ENCODE assay signal across 1 cellular context in genomic region chr5:148972396-148972795, GRCh38.
TF ChIP-seq lines count a peak whose summit lies in the region.

No MANE protein-coding gene starts in this region.

TF ChIP-seq in IMR-90, 13 proteins besides CTCF, POLR2A, EP300 and RAD21:
- TF ChIP-seq USF2 (IDR thresholded peaks at IDR 0.05; ENCODE audit: low read depth, low read length), result no peak
- no peak for TF ChIP-seq CEBPB (IDR thresholded peaks at IDR 0.05; ENCODE audit: low read depth, low read length)
- no peak for TF ChIP-seq RCOR1 (IDR thresholded peaks at IDR 0.05; ENCODE audit: insufficient replicate concordance, low read length)
- no peak for TF ChIP-seq FOS (IDR thresholded peaks at IDR 0.05; ENCODE audit: low read depth, low read length)
- no peak for TF ChIP-seq SMC3 (IDR thresholded peaks at IDR 0.05; ENCODE audit: low read depth, low read length)
- TF ChIP-seq RFX5 (IDR thresholded peaks at IDR 0.05; ENCODE audit: low read depth, low read length), result no peak
- TF ChIP-seq MAFK (IDR thresholded peaks at IDR 0.05; ENCODE audit: low read depth, low read length), result no peak
- TF ChIP-seq MXI1 (IDR thresholded peaks at IDR 0.05; ENCODE audit: borderline replicate concordance, low read depth, low read length), result no peak
- no peak for TF ChIP-seq ELK1 (IDR thresholded peaks at IDR 0.05; ENCODE audit: borderline replicate concordance, low read depth, low read length)
- no peak for TF ChIP-seq MAZ (IDR thresholded peaks at IDR 0.05; ENCODE audit: borderline replicate concordance, low read depth, low read length)
- no peak for TF ChIP-seq BHLHE40 (IDR thresholded peaks at IDR 0.05; ENCODE audit: low read depth, low read length)
- no peak for TF ChIP-seq NFE2L2 (IDR thresholded peaks at IDR 0.05; ENCODE audit: low read depth, low read length)
- no peak for TF ChIP-seq CHD1 (IDR thresholded peaks at IDR 0.05; ENCODE audit: low read depth, low read length)
